33 cellular contexts compared by ENCODE assay signal in genomic region chr3:161484226-161484625, GRCh38. TPM values are rescaled to one million over a fixed set of nuclear protein-coding genes. Genes with fewer than 3 reads are reported as not detected.
"Had no signal": no experiment of that assay in that cellular context is flagged by ENCODE, and none has a peak within 500 bp of the region (broad histone marks: within the 10 kb centered on the region; RNA-seq: fewer than 3 reads in every experiment).

No MANE protein-coding gene starts in this region.

- DNase-seq: activated CD4-positive, alpha-beta memory T cell treated with anti-CD3 and anti-CD28 coated beads, Interleukin-2, amount 10 ng/mL, durations not matched to agents 7 days and 5 days; activated CD4-positive, alpha-beta T cell treated with anti-CD3 and anti-CD28 coated beads for 1 hour; activated CD4-positive, alpha-beta T cell treated with anti-CD3 and anti-CD28 coated beads for 4 hours; activated CD4-positive, alpha-beta T cell treated with anti-CD3 and anti-CD28 coated beads, Interleukin-2, amount 10 ng/mL, durations not matched to agents 7 days and 5 days; activated CD4-positive, alpha-beta T cell treated with anti-CD3 and anti-CD28 coated beads, Interleukin-2, amount 50 U/mL, for 4 hours; activated CD8-positive, alpha-beta memory T cell treated with anti-CD3 and anti-CD28 coated beads, Interleukin-2, amount 50 U/mL, for 48 hours; activated gamma-delta T cell; activated naive CD4-positive, alpha-beta T cell; activated naive CD4-positive, alpha-beta T cell treated with anti-CD3 and anti-CD28 coated beads, Interleukin-2, amount 10 ng/mL, durations not matched to agents 7 days and 5 days; activated naive CD8-positive, alpha-beta T cell treated with anti-CD3 and anti-CD28 coated beads, Interleukin-2, amount 10 ng/mL, durations not matched to agents 7 days and 5 days; activated T-cell treated with anti-CD3 and anti-CD28 coated beads for 4 hours; activated T-cell treated with anti-CD3 and anti-CD28 coated beads, Interleukin-2, amount 50 U/mL, for 24 hours; activated T-cell treated with anti-CD3 and anti-CD28 coated beads, Interleukin-2, amount 50 U/mL, for 72 hours; central memory CD4-positive, alpha-beta T cell; cerebellar nuclear complex; colonic mucosa; dorsolateral prefrontal cortex; effector memory CD4-positive, alpha-beta T cell; endodermal cell; foreskin keratinocyte; gastrocnemius medialis; glutamatergic neuron; heart left ventricle; T-helper 17 cell; T1000 had no signal

- H3K36me3 Mint-ChIP-seq: activated naive CD4-positive, alpha-beta T cell treated with anti-CD3 and anti-CD28 coated beads, Interleukin-2, amount 10 ng/mL, durations not matched to agents 7 days and 5 days; activated naive CD4-positive, alpha-beta T cell treated with anti-CD3 and anti-CD28 coated beads, Interleukin-2, amount 50 U/mL, for 72 hours; activated naive CD8-positive, alpha-beta T cell treated with anti-CD3 and anti-CD28 coated beads, Interleukin-2, amount 10 ng/mL, durations not matched to agents 7 days and 5 days; brain had no signal

- H3K27ac ChIP-seq: ascending aorta, breast epithelium, cardiac muscle cell, colonic mucosa, dorsolateral prefrontal cortex, esophagus muscularis mucosa, foreskin keratinocyte, gastrocnemius medialis, heart left ventricle had no signal

- H3K9me3 Mint-ChIP-seq: activated CD4-positive, alpha-beta memory T cell treated with anti-CD3 and anti-CD28 coated beads, Interleukin-2, amount 10 ng/mL, durations not matched to agents 7 days and 5 days; activated CD4-positive, alpha-beta T cell treated with anti-CD3 and anti-CD28 coated beads, Interleukin-2, amount 10 ng/mL, durations not matched to agents 7 days and 5 days; activated naive CD4-positive, alpha-beta T cell treated with anti-CD3 and anti-CD28 coated beads, Interleukin-2, amount 10 ng/mL, durations not matched to agents 7 days and 5 days; activated naive CD4-positive, alpha-beta T cell treated with anti-CD3 and anti-CD28 coated beads, Interleukin-2, amount 50 U/mL, for 72 hours; activated naive CD8-positive, alpha-beta T cell treated with anti-CD3 and anti-CD28 coated beads, Interleukin-2, amount 10 ng/mL, durations not matched to agents 7 days and 5 days; activated T-cell treated with anti-CD3 and anti-CD28 coated beads, Interleukin-2, amount 50 U/mL, for 24 hours; activated T-cell treated with anti-CD3 and anti-CD28 coated beads, Interleukin-2, amount 50 U/mL, for 72 hours; endodermal cell; T-helper 2 cell treated with Interferon-gamma antibody and Interleukin-4, amounts not matched to agents 5 μg/mL and 100 μg/mL, for 36 hours had no signal

- H3K9me3 ChIP-seq: ascending aorta, breast epithelium, colonic mucosa, esophagus muscularis mucosa, gastrocnemius medialis, heart left ventricle had no signal

- H3K4me3 Mint-ChIP-seq: activated CD4-positive, alpha-beta memory T cell treated with anti-CD3 and anti-CD28 coated beads, Interleukin-2, amount 10 ng/mL, durations not matched to agents 7 days and 5 days; activated CD4-positive, alpha-beta T cell treated with anti-CD3 and anti-CD28 coated beads, Interleukin-2, amount 10 ng/mL, durations not matched to agents 7 days and 5 days; activated naive CD4-positive, alpha-beta T cell treated with anti-CD3 and anti-CD28 coated beads, Interleukin-2, amount 10 ng/mL, durations not matched to agents 7 days and 5 days; activated naive CD8-positive, alpha-beta T cell treated with anti-CD3 and anti-CD28 coated beads, Interleukin-2, amount 10 ng/mL, durations not matched to agents 7 days and 5 days; activated T-cell treated with anti-CD3 and anti-CD28 coated beads, Interleukin-2, amount 50 U/mL, for 24 hours; activated T-cell treated with anti-CD3 and anti-CD28 coated beads, Interleukin-2, amount 50 U/mL, for 72 hours; brain; endodermal cell; T-helper 17 cell; T-helper 2 cell treated with Interferon-gamma antibody and Interleukin-4, amounts not matched to agents 5 μg/mL and 100 μg/mL, for 36 hours had no signal

- H3K27ac Mint-ChIP-seq: activated CD4-positive, alpha-beta memory T cell treated with anti-CD3 and anti-CD28 coated beads, Interleukin-2, amount 10 ng/mL, durations not matched to agents 7 days and 5 days; activated CD4-positive, alpha-beta T cell treated with anti-CD3 and anti-CD28 coated beads, Interleukin-2, amount 10 ng/mL, durations not matched to agents 7 days and 5 days; activated naive CD4-positive, alpha-beta T cell treated with anti-CD3 and anti-CD28 coated beads, Interleukin-2, amount 10 ng/mL, durations not matched to agents 7 days and 5 days; activated naive CD4-positive, alpha-beta T cell treated with anti-CD3 and anti-CD28 coated beads, Interleukin-2, amount 50 U/mL, for 72 hours; activated naive CD8-positive, alpha-beta T cell treated with anti-CD3 and anti-CD28 coated beads, Interleukin-2, amount 10 ng/mL, durations not matched to agents 7 days and 5 days; activated T-cell treated with anti-CD3 and anti-CD28 coated beads, Interleukin-2, amount 50 U/mL, for 24 hours; activated T-cell treated with anti-CD3 and anti-CD28 coated beads, Interleukin-2, amount 50 U/mL, for 72 hours; brain; endodermal cell; T-helper 17 cell; T-helper 2 cell treated with Interferon-gamma antibody and Interleukin-4, amounts not matched to agents 5 μg/mL and 100 μg/mL, for 36 hours had no signal

- H3K27me3 Mint-ChIP-seq: activated naive CD4-positive, alpha-beta T cell treated with anti-CD3 and anti-CD28 coated beads, Interleukin-2, amount 10 ng/mL, durations not matched to agents 7 days and 5 days; brain had no signal

- ATAC-seq: activated naive CD4-positive, alpha-beta T cell treated with anti-CD3 and anti-CD28 coated beads, Interleukin-2, amount 50 U/mL, for 72 hours; activated T-cell treated with anti-CD3 and anti-CD28 coated beads, Interleukin-2, amount 50 U/mL, for 72 hours; foreskin keratinocyte; gastrocnemius medialis; heart left ventricle; T-helper 17 cell had no signal

- H3K4me3 ChIP-seq: ascending aorta, breast epithelium, cardiac muscle cell, colonic mucosa, dorsolateral prefrontal cortex, esophagus muscularis mucosa, gastrocnemius medialis, heart left ventricle had no signal

- H3K27me3 ChIP-seq: ascending aorta, breast epithelium, cardiac muscle cell, dorsolateral prefrontal cortex, esophagus muscularis mucosa, foreskin keratinocyte, gastrocnemius medialis had no signal

- H3K4me1 ChIP-seq: ascending aorta, breast epithelium, colonic mucosa, esophagus muscularis mucosa, foreskin keratinocyte, gastrocnemius medialis had no signal

- H3K4me1 Mint-ChIP-seq: activated CD4-positive, alpha-beta memory T cell treated with anti-CD3 and anti-CD28 coated beads, Interleukin-2, amount 10 ng/mL, durations not matched to agents 7 days and 5 days; activated CD4-positive, alpha-beta T cell treated with anti-CD3 and anti-CD28 coated beads, Interleukin-2, amount 10 ng/mL, durations not matched to agents 7 days and 5 days; activated naive CD4-positive, alpha-beta T cell treated with anti-CD3 and anti-CD28 coated beads, Interleukin-2, amount 10 ng/mL, durations not matched to agents 7 days and 5 days; activated naive CD8-positive, alpha-beta T cell treated with anti-CD3 and anti-CD28 coated beads, Interleukin-2, amount 10 ng/mL, durations not matched to agents 7 days and 5 days; brain; endodermal cell; T-helper 17 cell had no signal

- H3K36me3 ChIP-seq: ascending aorta, breast epithelium, cardiac muscle cell, colonic mucosa, esophagus muscularis mucosa, gastrocnemius medialis, heart left ventricle had no signal

RNA-seq across cellular contexts. Expression of gene OTOL1, which starts 12.4 kb away (rescaled TPM):
- total RNA-seq: activated CD4-positive, alpha-beta memory T cell treated with anti-CD3 and anti-CD28 coated beads, Interleukin-2, amount 10 ng/mL, durations not matched to agents 7 days and 5 days; activated CD4-positive, alpha-beta T cell treated with anti-CD3 and anti-CD28 coated beads, Interleukin-2, amount 10 ng/mL, durations not matched to agents 7 days and 5 days; activated naive CD4-positive, alpha-beta T cell treated with anti-CD3 and anti-CD28 coated beads, Interleukin-2, amount 50 U/mL, for 72 hours; activated naive CD8-positive, alpha-beta T cell treated with anti-CD3 and anti-CD28 coated beads, Interleukin-2, amount 10 ng/mL, durations not matched to agents 7 days and 5 days; activated T-cell treated with anti-CD3 and anti-CD28 coated beads, Interleukin-2, amount 50 U/mL, for 72 hours; ascending aorta; breast epithelium; cardiac muscle cell; colonic mucosa; endodermal cell; epithelial cell of proximal tubule; esophagus muscularis mucosa; foreskin keratinocyte; gastrocnemius medialis; heart left ventricle; T-helper 17 cell had no signal
- polyA plus RNA-seq: cardiac muscle cell, foreskin keratinocyte, heart left ventricle had no signal
